Comparison of ENCODE assay signal across 19 cellular contexts in the genomic region with DNA sequence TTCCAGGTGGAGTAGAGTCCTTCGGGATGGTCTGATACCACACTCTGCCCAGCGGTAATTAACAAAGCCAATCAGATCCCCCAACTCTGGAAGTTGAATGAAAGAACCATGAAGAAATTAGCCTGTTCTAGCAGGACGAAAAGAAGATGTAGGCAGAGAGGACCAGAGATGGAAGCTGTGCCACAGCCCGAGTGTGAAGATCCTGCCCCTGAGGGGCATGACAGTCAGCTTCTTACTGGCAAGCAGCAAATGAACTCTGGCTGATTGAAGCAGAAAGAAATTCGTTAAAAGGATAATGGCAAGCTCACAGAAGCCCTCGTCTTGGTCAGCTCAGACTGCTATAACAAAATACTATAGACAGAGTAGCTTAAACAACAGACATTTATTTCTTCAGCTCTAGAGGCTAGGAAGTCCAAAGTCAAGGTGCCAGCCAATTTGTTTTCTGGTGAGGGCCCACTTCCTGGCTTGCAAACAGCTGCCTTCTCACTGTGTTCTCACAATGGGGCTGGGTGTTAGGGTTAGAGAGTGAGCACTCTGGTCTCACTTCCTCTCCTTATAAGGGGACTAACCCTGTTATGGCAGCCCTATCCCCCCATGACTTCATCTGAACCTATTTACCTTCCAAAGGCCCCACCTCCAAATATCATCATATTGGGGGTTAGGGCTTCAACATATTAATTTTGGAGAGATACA.
DNase-seq lines count a peak whose midpoint lies in the region; ATAC-seq and TF ChIP-seq lines count a peak whose summit lies in the region.
"Had no signal": no experiment of that assay in that cellular context is flagged by ENCODE, and none has a peak within 500 bp of the region (broad histone marks: within the 10 kb centered on the region; RNA-seq: fewer than 3 reads in every experiment).

No MANE protein-coding gene starts in this region.

- H3K4me3 Mint-ChIP-seq in natural killer cell = no peak overlapping the region
- H3K4me3 Mint-ChIP-seq: CD4-positive, alpha-beta memory T cell; H9 had no signal

- H3K9me3 ChIP-seq in Loucy (ENCODE audit: insufficient read depth, low read depth, low read length) = no peaks in the 10 kb centered on the region
- H3K9me3 ChIP-seq: A549; BE2C; BLaER1 treated with 17β-estradiol and CSF1 and Interleukin-3, amounts not matched to agents 10 nM and 100 nM; Caco-2 had no signal

- H3K36me3 ChIP-seq in Loucy (ENCODE audit: insufficient read depth, low read length) = no peaks in the 10 kb centered on the region
- H3K36me3 ChIP-seq: BE2C; BLaER1 treated with 17β-estradiol and CSF1 and Interleukin-3, amounts not matched to agents 10 nM and 100 nM had no signal

- no peaks in the 10 kb centered on the region for H3K27me3 ChIP-seq in Loucy (ENCODE audit: insufficient read depth, low read length, poor library complexity, severe bottlenecking)
- H3K27me3 ChIP-seq: BE2C; BLaER1 treated with 17β-estradiol and CSF1 and Interleukin-3, amounts not matched to agents 10 nM and 100 nM had no signal

- H3K27ac Mint-ChIP-seq in natural killer cell = no peak overlapping the region
- H3K27ac Mint-ChIP-seq: CD4-positive, alpha-beta memory T cell; H9 had no signal

- no peak overlapping the region for H3K9ac ChIP-seq in Loucy (ENCODE audit: low read depth, low read length, poor library complexity, severe bottlenecking)
- H3K9ac ChIP-seq: BLaER1 treated with 17β-estradiol and CSF1 and Interleukin-3, amounts not matched to agents 10 nM and 100 nM; GM23248 had no signal

- H3F3A ChIP-seq in Loucy (ENCODE audit: low read depth) = no peaks in the 10 kb centered on the region

- no peak overlapping the region for H3K4me2 ChIP-seq in Loucy (ENCODE audit: low read depth, low read length, poor library complexity, severe bottlenecking)
- H3K4me2 ChIP-seq: A549; BLaER1 treated with 17β-estradiol and CSF1 and Interleukin-3, amounts not matched to agents 10 nM and 100 nM had no signal

- no peaks in the 10 kb centered on the region for H3K4me1 Mint-ChIP-seq in natural killer cell
- H3K4me1 Mint-ChIP-seq: CD4-positive, alpha-beta memory T cell; H9 had no signal

- no peaks in the 10 kb centered on the region for H3K79me2 ChIP-seq in Loucy (ENCODE audit: insufficient read depth, low read length)

- 0 out of 2 replicates have a peak overlapping the region, but pooled peaks have one; percentile 27 for H2AFZ ChIP-seq in Loucy (ENCODE audit: low read length)
- H2AFZ ChIP-seq: GM23248 had no signal

- peaks cover 0 to 2% of the 10 kb centered on the region in 2 donors for H3K9me3 Mint-ChIP-seq in natural killer cell
- H3K9me3 Mint-ChIP-seq: CD4-positive, alpha-beta memory T cell; H9 had no signal

- no peaks in the 10 kb centered on the region for H3K4me1 ChIP-seq in Loucy (ENCODE audit: insufficient read depth, low read length, poor library complexity, severe bottlenecking)
- H3K4me1 ChIP-seq: A549; BE2C; BLaER1 treated with 17β-estradiol and CSF1 and Interleukin-3, amounts not matched to agents 10 nM and 100 nM; Caco-2 had no signal

- intact Hi-C loops in natural killer cell (cut with micrococcal nuclease) = no loop called here

- TF ChIP-seq CTCF in Loucy (conservative IDR thresholded peaks at IDR 0.05; ENCODE audit: low read length) (no peak), natural killer cell (IDR thresholded peaks at IDR 0.05) (no peak)

- H3K9me2 ChIP-seq in Loucy (replicated peaks; ENCODE audit: low read depth, low read length) = no peaks in the 10 kb centered on the region

- peak; percentile 86 to 96 (median 92) for ATAC-seq in natural killer cell
- ATAC-seq in HG03025 (IDR thresholded peaks at IDR 0.05; ENCODE audit: low FRiP score, unreplicated experiment) = no peak
- ATAC-seq: A549, HCT116 had no signal

- DNase-seq in DMS53 (lab: John Stamatoyannopoulos, UW) = peak; percentile 4
- no peak for DNase-seq in DMS53 treated with DMSO at 0.1 percent for 48 hours (lab: John Stamatoyannopoulos, UW; ENCODE audit: unreplicated experiment)
- no peak for DNase-seq in natural killer cell
- no peak for DNase-seq in NCI-H146 (lab: John Stamatoyannopoulos, UW)
- DNase-seq in COLO668 (lab: John Stamatoyannopoulos, UW; ENCODE audit: unreplicated experiment) = no peak
- no peak for DNase-seq in 8988T
- DNase-seq: ACHN; AML-193; BE2C; Caco-2; CD4-positive, alpha-beta memory T cell; DND-41; GM23248; H9 had no signal

- H3K4me3 ChIP-seq in Loucy (ENCODE audit: low read length, poor library complexity, severe bottlenecking) = no peak overlapping the region
- H3K4me3 ChIP-seq: A549; BLaER1 treated with 17β-estradiol and CSF1 and Interleukin-3, amounts not matched to agents 10 nM and 100 nM; GM23248 had no signal

- peaks cover 0 to 2% of the 10 kb centered on the region in 2 donors for H3K27me3 Mint-ChIP-seq in natural killer cell (ENCODE audit: low read depth in 2 of 2)

- no peaks in the 10 kb centered on the region for H4K20me1 ChIP-seq in Loucy (ENCODE audit: insufficient read depth, low read length, poor library complexity, severe bottlenecking)
- H4K20me1 ChIP-seq: BLaER1 treated with 17β-estradiol and CSF1 and Interleukin-3, amounts not matched to agents 10 nM and 100 nM had no signal

- no peaks in the 10 kb centered on the region for H3K36me3 Mint-ChIP-seq in natural killer cell
- H3K36me3 Mint-ChIP-seq: CD4-positive, alpha-beta memory T cell had no signal
